In genomic region chr2:237591379-237591881, GRCh38 we compare ENCODE assay signal across 9 cellular contexts. TPM values are rescaled to one million over a fixed set of nuclear protein-coding genes. Genes with fewer than 3 reads are reported as not detected.
A peak's percentile ranks its signal among the peaks of the same experiment; 100 is the strongest.
DNase-seq lines count a peak whose midpoint lies in the region; ATAC-seq and TF ChIP-seq lines count a peak whose summit lies in the region.
"Had no signal": no experiment of that assay in that cellular context is flagged by ENCODE, and none has a peak within 500 bp of the region (broad histone marks: within the 10 kb centered on the region; RNA-seq: fewer than 3 reads in every experiment).

No MANE protein-coding gene starts in this region.

- peak overlapping the region; percentile 38 to 69 (median 50) for H3K4me3 ChIP-seq in BLaER1 treated with 17β-estradiol and CSF1 and Interleukin-3, amounts not matched to agents 10 nM and 100 nM
- H3K4me3 ChIP-seq in HUES64 (ENCODE audit: low read length) (0 out of 2 replicates have a peak overlapping the region, but pooled peaks have one; percentile 3), liver (ENCODE audit: low read depth in 1 of 3, low read length in 3 of 3) (peak overlapping the region; percentile 30 to 64 (median 41))

- no peak for TF ChIP-seq CTCF in liver (IDR thresholded peaks at IDR 0.05; ENCODE audit: low read depth, low read length, missing input control)
- no peak for TF ChIP-seq CTCF in foreskin keratinocyte (conservative IDR thresholded peaks at IDR 0.05)

- peak overlapping the region; percentile 41 for H3K27ac Mint-ChIP-seq in activated T-helper 17 cell treated with anti-CD3 and anti-CD28 coated beads, Interleukin-2, amount 50 U/mL, for 72 hours
- H3K27ac Mint-ChIP-seq: nephron progenitor cell had no signal

- peaks cover 0 to 14% (median 0%) of the 10 kb centered on the region in 11 experiments; a peak in 4 of 22 replicates for H4K20me1 ChIP-seq in BLaER1 treated with 17β-estradiol and CSF1 and Interleukin-3, amounts not matched to agents 10 nM and 100 nM

- peaks cover 0 to 24% (median 7%) of the 10 kb centered on the region in 11 experiments; a peak in 7 of 22 replicates for H3K36me3 ChIP-seq in BLaER1 treated with 17β-estradiol and CSF1 and Interleukin-3, amounts not matched to agents 10 nM and 100 nM
- no peaks in the 10 kb centered on the region for H3K36me3 ChIP-seq in HUES64 (ENCODE audit: insufficient read depth, low read length)
- no peaks in the 10 kb centered on the region for H3K36me3 ChIP-seq in liver (ENCODE audit: control insufficient read depth in 4 of 4, insufficient read depth in 3 of 4, low read depth in 1 of 4, low read length in 3 of 4)

- H3K4me1 Mint-ChIP-seq in activated T-helper 17 cell treated with anti-CD3 and anti-CD28 coated beads, Interleukin-2, amount 50 U/mL, for 72 hours, result peaks cover 5% of the 10 kb centered on the region

- peaks cover 91 to 100% (median 100%) of the 10 kb centered on the region in 10 experiments for H3K4me1 ChIP-seq in BLaER1 treated with 17β-estradiol and CSF1 and Interleukin-3, amounts not matched to agents 10 nM and 100 nM
- H3K4me1 ChIP-seq in HUES64 (ENCODE audit: insufficient read depth, low read length) (peaks cover 37% of the 10 kb centered on the region), liver (ENCODE audit: control insufficient read depth in 4 of 4, insufficient read depth in 4 of 4, low read length in 3 of 4) (peaks cover 14 to 54% (median 37%) of the 10 kb centered on the region in 4 donors), foreskin keratinocyte (no peaks in the 10 kb centered on the region)

- peak overlapping the region; percentile 38 to 89 (median 81) for H3K27ac ChIP-seq in BLaER1 treated with 17β-estradiol and CSF1 and Interleukin-3, amounts not matched to agents 10 nM and 100 nM
- H3K27ac ChIP-seq in HUES64 (ENCODE audit: low read depth, low read length) (no peak overlapping the region), liver (ENCODE audit: low read depth in 1 of 2, low read length in 2 of 2) (peak overlapping the region; percentile 89 to 96), foreskin keratinocyte (no peak overlapping the region)

- H3K4me2 ChIP-seq in BLaER1 treated with 17β-estradiol and CSF1 and Interleukin-3, amounts not matched to agents 10 nM and 100 nM, result peak overlapping the region; percentile 89 to 99 (median 93)

- no peaks in the 10 kb centered on the region for H3K36me3 Mint-ChIP-seq in activated T-helper 17 cell treated with anti-CD3 and anti-CD28 coated beads, Interleukin-2, amount 50 U/mL, for 72 hours (ENCODE audit: low read depth)

- no peaks in the 10 kb centered on the region for H3K9me3 Mint-ChIP-seq in activated T-helper 17 cell treated with anti-CD3 and anti-CD28 coated beads, Interleukin-2, amount 50 U/mL, for 72 hours

- DNase-seq in central memory CD4-positive, alpha-beta T cell, result no peak
- no peak for DNase-seq in foreskin keratinocyte
- no peak for DNase-seq in AG20443 (ENCODE audit: low spot score)
- DNase-seq: nephron progenitor cell had no signal

- peak overlapping the region; percentile 55 to 81 (median 70); a peak in 21 of 22 replicates for H3K9ac ChIP-seq in BLaER1 treated with 17β-estradiol and CSF1 and Interleukin-3, amounts not matched to agents 10 nM and 100 nM
- H3K9ac ChIP-seq in HUES64 (ENCODE audit: low read depth, low read length) (0 out of 2 replicates have a peak overlapping the region, but pooled peaks have one; percentile 5), liver (ENCODE audit: low read depth in 1 of 2, low read length in 2 of 2) (peak overlapping the region in 1 of 2 donors; percentile 36)

- H3K27me3 ChIP-seq in BLaER1 treated with 17β-estradiol and CSF1 and Interleukin-3, amounts not matched to agents 10 nM and 100 nM, result no peaks in the 10 kb centered on the region
- 0 out of 2 replicates have a peak, but pooled peaks cover 3% of the 10 kb centered on the region for H3K27me3 ChIP-seq in HUES64 (ENCODE audit: insufficient read depth, low read length)
- no peaks in the 10 kb centered on the region for H3K27me3 ChIP-seq in liver (ENCODE audit: control insufficient read depth in 4 of 4, insufficient read depth in 4 of 4, low read length in 3 of 4)
- no peaks in the 10 kb centered on the region for H3K27me3 ChIP-seq in foreskin keratinocyte

- H3K4me3 Mint-ChIP-seq in activated T-helper 17 cell treated with anti-CD3 and anti-CD28 coated beads, Interleukin-2, amount 50 U/mL, for 72 hours, result peak overlapping the region; percentile 30
- H3K4me3 Mint-ChIP-seq: nephron progenitor cell had no signal

- no peak for TF ChIP-seq RAD21 in liver (IDR thresholded peaks at IDR 0.05)

- 87% methylated on average over 15 of the region's 15 CpGs for WGBS in HUES64
- WGBS in liver, result 58% methylated on average over 15 of the region's 15 CpGs

- no peaks in the 10 kb centered on the region for H3K27me3 Mint-ChIP-seq in activated T-helper 17 cell treated with anti-CD3 and anti-CD28 coated beads, Interleukin-2, amount 50 U/mL, for 72 hours

- H3K9me3 ChIP-seq in BLaER1 treated with 17β-estradiol and CSF1 and Interleukin-3, amounts not matched to agents 10 nM and 100 nM (replicated peaks in 1 of 11), result peaks cover 0 to 6% (median 0%) of the 10 kb centered on the region in 11 experiments; a peak in 3 of 22 replicates
- H3K9me3 ChIP-seq in HUES64 (ENCODE audit: insufficient read depth, low read depth, low read length) (no peaks in the 10 kb centered on the region), liver (ENCODE audit: control insufficient read depth in 4 of 4, low read length in 3 of 4) (no peaks in the 10 kb centered on the region)

- ATAC-seq in activated T-helper 17 cell treated with anti-CD3 and anti-CD28 coated beads, Interleukin-2, amount 50 U/mL, for 72 hours (replicated peaks), result no peak
- ATAC-seq in foreskin keratinocyte (no peak), GM18873 (IDR thresholded peaks at IDR 0.05; ENCODE audit: low FRiP score, unreplicated experiment) (no peak)

TF ChIP-seq in liver, 16 proteins besides CTCF, POLR2A, EP300 and RAD21:
- TF ChIP-seq FOXA2 (IDR thresholded peaks at IDR 0.05), result no peak
- TF ChIP-seq, protein P1, sequence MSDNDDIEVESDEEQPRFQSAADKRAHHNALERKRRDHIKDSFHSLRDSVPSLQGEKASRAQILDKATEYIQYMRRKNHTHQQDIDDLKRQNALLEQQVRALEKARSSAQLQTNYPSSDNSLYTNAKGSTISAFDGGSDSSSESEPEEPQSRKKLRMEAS (IDR thresholded peaks at IDR 0.05), result no peak

RNA-seq across cellular contexts. Expression of gene RAB17, which starts 0.9 kb away (rescaled TPM):
- polyA plus RNA-seq in HUES64 (2013, experiment 1 of 2), result 8.4 TPM
- polyA plus RNA-seq in HUES64 (2013, experiment 2 of 2), result 14.5 TPM
- 1 to 10 TPM in 1 of 2 donors, under 1 TPM in 1; 0.43 to 2.5 TPM for total RNA-seq in activated T-helper 17 cell treated with anti-CD3 and anti-CD28 coated beads, Interleukin-2, amount 50 U/mL, for 72 hours
- 10 to 100 TPM; 17.8 to 96.5 TPM for total RNA-seq in liver
- polyA plus RNA-seq in liver, result 10 to 100 TPM; 69.6 to 80.2 TPM
- total RNA-seq in foreskin keratinocyte, result 0.75 and 1.8 TPM in 2 replicates
- 1.2 and 2.1 TPM in 2 replicates for polyA plus RNA-seq in foreskin keratinocyte

RNA-seq across cellular contexts. Expression of gene PRLH, which starts 25.1 kb away (rescaled TPM):
- not detected for polyA plus RNA-seq in HUES64 (2013, experiment 1 of 2)
- polyA plus RNA-seq in HUES64 (2013, experiment 2 of 2), result not detected
- total RNA-seq in activated T-helper 17 cell treated with anti-CD3 and anti-CD28 coated beads, Interleukin-2, amount 50 U/mL, for 72 hours, result not detected
- total RNA-seq in liver, result not detected
- not detected for polyA plus RNA-seq in liver
- not detected in 2 replicates for total RNA-seq in foreskin keratinocyte
- polyA plus RNA-seq in foreskin keratinocyte, result not detected in 2 replicates

RNA-seq across cellular contexts. Expression of gene LRRFIP1, which starts 36.0 kb away (rescaled TPM):
- 45.2 TPM for polyA plus RNA-seq in HUES64 (2013, experiment 1 of 2)
- 53.3 TPM for polyA plus RNA-seq in HUES64 (2013, experiment 2 of 2)
- total RNA-seq in activated T-helper 17 cell treated with anti-CD3 and anti-CD28 coated beads, Interleukin-2, amount 50 U/mL, for 72 hours, result 100 to 1,000 TPM; 271 to 319 TPM
- total RNA-seq in liver, result 10 to 100 TPM; 13.3 to 56.1 TPM
- 10 to 100 TPM; 26.6 to 51.6 TPM for polyA plus RNA-seq in liver
- 91.7 and 95.3 TPM in 2 replicates for total RNA-seq in foreskin keratinocyte
- 30.1 and 32.3 TPM in 2 replicates for polyA plus RNA-seq in foreskin keratinocyte

Comparison
In these comparisons a context has a peak if more than half of its experiments do, and no peak if none do; other contexts are left out.
1. H3K27ac ChIP-seq: peak in BLaER1 treated with 17β-estradiol and CSF1 and Interleukin-3, amounts not matched to agents 10 nM and 100 nM (11 of 11) and liver (2 of 2); none in HUES64 (single experiment) and foreskin keratinocyte (single experiment).
2. Peak in every context shown above with its lines, with median percentiles within 50 percentile points of each other: H3K4me3 ChIP-seq.